ENCODE assay signal across 8 cellular contexts in the genomic region with DNA sequence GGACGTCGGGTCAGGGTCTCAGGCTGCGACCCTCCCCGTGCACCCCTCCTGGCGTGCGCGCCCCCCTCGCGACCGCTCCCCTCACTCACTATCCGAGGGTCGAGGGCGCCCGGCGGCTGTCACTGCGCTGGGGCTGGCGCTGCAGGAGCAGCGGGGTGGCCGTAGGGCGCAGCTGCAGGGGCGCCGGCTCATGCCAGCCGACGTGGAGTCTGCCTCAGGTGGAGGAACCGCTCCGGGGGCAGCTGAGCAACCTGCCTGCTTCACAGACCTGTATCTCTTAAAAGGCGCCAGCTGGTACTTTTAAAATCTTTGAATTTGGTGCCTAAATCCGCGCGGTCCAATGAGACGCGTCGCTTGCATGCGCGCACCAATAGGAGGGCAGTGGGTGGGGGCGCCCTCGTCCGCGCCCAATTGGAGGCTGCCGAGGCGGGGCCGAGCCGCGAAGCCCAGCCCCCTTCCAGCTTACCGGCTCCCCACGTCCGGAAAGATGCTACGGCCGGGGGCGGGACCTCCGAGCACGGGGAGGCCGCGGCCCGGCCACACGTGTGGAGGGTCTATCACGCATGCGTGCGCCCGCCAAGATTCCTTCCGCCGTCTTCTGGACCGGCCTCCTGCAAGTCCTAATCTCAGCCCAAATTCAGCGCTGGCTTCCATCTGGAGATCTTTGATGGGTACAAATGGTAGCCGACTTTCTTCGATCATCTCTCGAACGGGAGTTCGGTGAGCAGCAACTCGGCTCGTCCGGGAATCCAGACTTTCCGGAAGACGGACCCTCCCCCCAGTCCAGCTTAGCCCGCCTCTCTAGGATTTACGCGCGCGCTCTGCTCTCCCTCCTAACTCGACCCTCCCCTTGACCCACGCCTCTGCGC. TPM values are rescaled to one million over a fixed set of nuclear protein-coding genes. Genes with fewer than 3 reads are reported as not detected.
DNase-seq lines count a peak whose midpoint lies in the region; ATAC-seq, FAIRE-seq and TF ChIP-seq lines count a peak whose summit lies in the region.

A gene with protein sequence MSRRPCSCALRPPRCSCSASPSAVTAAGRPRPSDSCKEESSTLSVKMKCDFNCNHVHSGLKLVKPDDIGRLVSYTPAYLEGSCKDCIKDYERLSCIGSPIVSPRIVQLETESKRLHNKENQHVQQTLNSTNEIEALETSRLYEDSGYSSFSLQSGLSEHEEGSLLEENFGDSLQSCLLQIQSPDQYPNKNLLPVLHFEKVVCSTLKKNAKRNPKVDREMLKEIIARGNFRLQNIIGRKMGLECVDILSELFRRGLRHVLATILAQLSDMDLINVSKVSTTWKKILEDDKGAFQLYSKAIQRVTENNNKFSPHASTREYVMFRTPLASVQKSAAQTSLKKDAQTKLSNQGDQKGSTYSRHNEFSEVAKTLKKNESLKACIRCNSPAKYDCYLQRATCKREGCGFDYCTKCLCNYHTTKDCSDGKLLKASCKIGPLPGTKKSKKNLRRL (minus strand): TSS at position 274 of the 869 bp plus-strand sequence. CDS start 82 bp downstream, at position 192.

- peak; percentile 97 for FAIRE-seq in GM12892 (lab: Jason Lieb, UNC)

- no peaks in the 10 kb centered on the region for H3K27me3 ChIP-seq in adrenal gland
- no peaks in the 10 kb centered on the region for H3K27me3 ChIP-seq in heart left ventricle
- H3K27me3 ChIP-seq in upper lobe of left lung: no peaks in the 10 kb centered on the region

- H3K27ac ChIP-seq in adrenal gland: peak within 1 kb of the TSS; percentile 85 to 97 (median 87)
- peak within 1 kb of the TSS; percentile 66 to 99 (median 94) for H3K27ac ChIP-seq in heart left ventricle
- H3K27ac ChIP-seq in upper lobe of left lung: peak within 1 kb of the TSS; percentile 85 to 92 (median 88)

- H3K4me3 ChIP-seq in adrenal gland (peak within 1 kb of the TSS; percentile 78 to 95 (median 86)), heart left ventricle (peak within 1 kb of the TSS; percentile 51 to 92 (median 70)), upper lobe of left lung (peak within 1 kb of the TSS; percentile 67 to 93 (median 80))

- TF ChIP-seq POLR2A in GM12892 (IDR thresholded peaks at IDR 0.05; ENCODE audit: low read depth, low read length): peak; percentile 89
- peak in 1 of 2 donors; percentile 63 for TF ChIP-seq POLR2A in adrenal gland (IDR thresholded peaks at IDR 0.05)
- peak in 1 of 2 donors; percentile 57 for TF ChIP-seq POLR2A in heart left ventricle (IDR thresholded peaks at IDR 0.05)
- TF ChIP-seq POLR2A in upper lobe of left lung (IDR thresholded peaks at IDR 0.05): peak in 1 of 4 donors; percentile 42

- intact Hi-C loops in adrenal gland (cut with DNase I): no loop called here
- intact Hi-C loops in heart left ventricle (cut with DNase I): loop anchor here in 2 of 10 donors (1.0 to 5.0 kb wide), 3 partner anchors 19 to 1591 kb away; partner anchors contain the start of genes MTRF1L (in 2 of the 2) and ZBTB2 (in 1 of the 2)

- ATAC-seq in HG02852 (IDR thresholded peaks at IDR 0.05; ENCODE audit: unreplicated experiment) (peak; percentile 83), heart left ventricle (peak; percentile 97 to 98 (median 98)), upper lobe of left lung (ENCODE audit: low FRiP score in 2 of 2) (peak; percentile 97 to 100)

- no peaks in the 10 kb centered on the region for H3K9me3 ChIP-seq in adrenal gland (replicated peaks in 1 of 3)
- no peaks in the 10 kb centered on the region for H3K9me3 ChIP-seq in heart left ventricle
- no peaks in the 10 kb centered on the region for H3K9me3 ChIP-seq in upper lobe of left lung

- WGBS in adrenal gland, 4 donors: 0 to 1% (median 0%) methylated on average over 4 to 82 of the region's 82 CpGs
- 0 to 1% (median 0%) methylated on average over 31 to 82 of the region's 82 CpGs for WGBS in heart left ventricle, 4 donors
- WGBS in upper lobe of left lung, 2 donors: 0 to 1% methylated on average over 30 to 52 of the region's 82 CpGs

- H3K36me3 ChIP-seq in adrenal gland (replicated peaks in 1 of 2) (no peaks in the 10 kb centered on the region), heart left ventricle (peaks cover 0 to 9% (median 4%) of the 10 kb centered on the region in 9 donors), upper lobe of left lung (peaks cover 0 to 7% (median 0%) of the 10 kb centered on the region in 4 donors)

- peak; percentile 74 for DNase-seq in GM12892 (ENCODE audit: insufficient read length)
- peak; percentile 100 for DNase-seq in NCI-H146 (lab: John Stamatoyannopoulos, UW)
- peak; percentile 94 to 99 (median 96) for DNase-seq in T-helper 1 cell
- DNase-seq in adrenal gland: peak; percentile 97 to 99 (median 98)
- peak; percentile 97 to 99 (median 98) for DNase-seq in heart left ventricle
- peak; percentile 97 for DNase-seq in pons (ENCODE audit: low spot score)
- DNase-seq in upper lobe of left lung: peak; percentile 98 to 99

- TF ChIP-seq CTCF in adrenal gland (IDR thresholded peaks at IDR 0.05): no peak
- TF ChIP-seq CTCF in heart left ventricle (IDR thresholded peaks at IDR 0.05): no peak
- TF ChIP-seq CTCF in upper lobe of left lung (IDR thresholded peaks at IDR 0.05): no peak

- TF ChIP-seq EP300 in upper lobe of left lung (IDR thresholded peaks at IDR 0.05): peak in 1 of 4 donors; percentile 21

- peaks cover 12 to 27% of the 10 kb centered on the region in 2 donors for H3K4me1 ChIP-seq in adrenal gland (replicated peaks in 1 of 2)
- peaks cover 4 to 46% (median 21%) of the 10 kb centered on the region in 12 donors for H3K4me1 ChIP-seq in heart left ventricle
- H3K4me1 ChIP-seq in upper lobe of left lung: peaks cover 16 to 24% (median 22%) of the 10 kb centered on the region in 4 donors

RNA-seq across cellular contexts. Expression of the gene that starts here (rescaled TPM):
- 31.1 TPM for polyA plus RNA-seq in GM12892 (2012; ENCODE audit: missing spikeins)
- total RNA-seq in adrenal gland (10 to 100 TPM in 1 of 8 donors, 1 to 10 TPM in 7; 1.9 to 19.2 (median 4.3) TPM), heart left ventricle (1 to 10 TPM; 1.1 to 5.1 (median 2.1) TPM), upper lobe of left lung (1 to 10 TPM; 1.7 to 6.0 (median 4.8) TPM)
- polyA plus RNA-seq in adrenal gland (1 to 10 TPM; 1.2 to 5.3 (median 1.4) TPM), heart left ventricle (1 to 10 TPM in 1 of 2 donors, under 1 TPM in 1; 0.65 to 1.7 TPM)

Comparison
In these comparisons a context has a peak if more than half of its experiments do, and no peak if none do; other contexts are left out.
1. Peak in every context shown above with its lines: DNase-seq, ATAC-seq, H3K4me3 ChIP-seq and H3K27ac ChIP-seq.